In the genomic region with DNA sequence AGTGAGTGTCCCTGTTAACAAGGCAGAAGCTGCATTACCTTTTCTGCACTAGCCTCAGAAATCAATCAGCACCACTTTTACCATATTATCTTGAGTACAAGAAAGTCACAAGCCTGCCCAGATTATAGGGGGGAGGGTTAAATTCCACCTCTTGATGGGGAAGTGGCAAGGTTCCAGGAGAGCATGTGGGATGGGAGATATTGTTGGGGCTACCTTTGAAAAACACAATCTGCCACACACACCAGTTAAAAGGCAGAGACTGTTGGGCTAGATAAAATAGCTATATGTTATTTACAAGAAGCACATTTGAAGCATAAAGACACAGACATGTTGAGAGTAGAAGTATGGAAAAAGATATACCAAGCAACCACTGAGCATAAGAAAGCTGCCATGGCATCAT, we compare ENCODE assay signal across 26 cellular contexts. TPM values are rescaled to one million over a fixed set of nuclear protein-coding genes. Genes with fewer than 3 reads are reported as not detected.
"Had no signal": no experiment of that assay in that cellular context is flagged by ENCODE, and none has a peak within 500 bp of the region (broad histone marks: within the 10 kb centered on the region; RNA-seq: fewer than 3 reads in every experiment).

No MANE protein-coding gene starts in this region.

- H3K9me3 Mint-ChIP-seq: activated CD4-positive, alpha-beta memory T cell treated with anti-CD3 and anti-CD28 coated beads for 36 hours; activated naive CD4-positive, alpha-beta T cell treated with anti-CD3 and anti-CD28 coated beads, Interleukin-2, amount 50 U/mL, for 24 hours; stimulated activated memory B cell treated with anti-CD40 and anti-IgM and Interleukin-4, amounts not matched to agents 10 μg/mL and 1 μg/mL and 100 μg/mL, for 72 hours had no signal

- DNase-seq: activated CD4-positive, alpha-beta memory T cell treated with anti-CD3 and anti-CD28 coated beads for 36 hours; activated CD4-positive, alpha-beta T cell treated with anti-CD3 and anti-CD28 coated beads for 48 hours; activated CD4-positive, CD25-positive, alpha-beta regulatory T cell; activated gamma-delta T cell treated with Interleukin-2 at 50 U/mL for 16 hours; activated T-cell treated with anti-CD3 and anti-CD28 coated beads for 4 hours; central memory CD4-positive, alpha-beta T cell; effector memory CD4-positive, alpha-beta T cell; glutamatergic neuron; hippocampal formation; left ventricle myocardium inferior; mammary epithelial cell; naive thymus-derived CD8-positive, alpha-beta T cell; retina; sigmoid colon; stimulated activated CD4-positive, alpha-beta T cell treated with anti-CD3 and anti-CD28 coated beads, Interleukin-15, amount 100 ng/mL, for 24 hours; stomach; uterus had no signal

- H3K36me3 Mint-ChIP-seq: activated CD4-positive, alpha-beta memory T cell treated with anti-CD3 and anti-CD28 coated beads for 36 hours; activated naive CD4-positive, alpha-beta T cell treated with anti-CD3 and anti-CD28 coated beads, Interleukin-2, amount 50 U/mL, for 24 hours; mesothelial cell of epicardium; naive thymus-derived CD8-positive, alpha-beta T cell; stimulated activated memory B cell treated with anti-CD40 and anti-IgM and Interleukin-4, amounts not matched to agents 10 μg/mL and 1 μg/mL and 100 μg/mL, for 72 hours had no signal

- H3K4me3 Mint-ChIP-seq: activated CD4-positive, alpha-beta memory T cell treated with anti-CD3 and anti-CD28 coated beads for 36 hours; activated naive CD4-positive, alpha-beta T cell treated with anti-CD3 and anti-CD28 coated beads, Interleukin-2, amount 50 U/mL, for 24 hours; mesothelial cell of epicardium; naive thymus-derived CD8-positive, alpha-beta T cell; stimulated activated memory B cell treated with anti-CD40 and anti-IgM and Interleukin-4, amounts not matched to agents 10 μg/mL and 1 μg/mL and 100 μg/mL, for 72 hours had no signal

- H3K27me3 Mint-ChIP-seq: activated naive CD4-positive, alpha-beta T cell treated with anti-CD3 and anti-CD28 coated beads, Interleukin-2, amount 50 U/mL, for 24 hours; stimulated activated memory B cell treated with anti-CD40 and anti-IgM and Interleukin-4, amounts not matched to agents 10 μg/mL and 1 μg/mL and 100 μg/mL, for 72 hours had no signal

- H3K27ac Mint-ChIP-seq: activated CD4-positive, alpha-beta memory T cell treated with anti-CD3 and anti-CD28 coated beads for 36 hours; activated naive CD4-positive, alpha-beta T cell treated with anti-CD3 and anti-CD28 coated beads, Interleukin-2, amount 50 U/mL, for 24 hours; mesothelial cell of epicardium; naive thymus-derived CD8-positive, alpha-beta T cell; progenitor cell of endocrine pancreas; stimulated activated memory B cell treated with anti-CD40 and anti-IgM and Interleukin-4, amounts not matched to agents 10 μg/mL and 1 μg/mL and 100 μg/mL, for 72 hours had no signal

- ATAC-seq: esophagus mucosa; naive thymus-derived CD8-positive, alpha-beta T cell; stimulated activated memory B cell treated with anti-CD40 and anti-IgM and Interleukin-4, amounts not matched to agents 10 μg/mL and 1 μg/mL and 100 μg/mL, for 72 hours had no signal

RNA-seq across cellular contexts. Expression of gene AVPR2, which starts 6.6 kb away (rescaled TPM):
- total RNA-seq: activated CD4-positive, alpha-beta memory T cell treated with anti-CD3 and anti-CD28 coated beads for 36 hours; astrocyte; frontal cortex; mammary epithelial cell; mesothelial cell of epicardium; naive thymus-derived CD8-positive, alpha-beta T cell; osteoblast; progenitor cell of endocrine pancreas; smooth muscle cell had no signal

RNA-seq across cellular contexts. Expression of gene RENBP, which starts 46.5 kb away (rescaled TPM):
- total RNA-seq: mammary epithelial cell, smooth muscle cell had no signal
